In genomic region chr11:3855808-3856491, GRCh38 we compare ENCODE assay signal across 8 cellular contexts. TPM values are rescaled to one million over a fixed set of nuclear protein-coding genes. Genes with fewer than 3 reads are reported as not detected.
A peak's percentile ranks its signal among the peaks of the same experiment; 100 is the strongest.
DNase-seq lines count a peak whose midpoint lies in the region; ATAC-seq and TF ChIP-seq lines count a peak whose summit lies in the region.

No MANE protein-coding gene starts in this region.

- peak overlapping the region; percentile 94 for H3K27ac Mint-ChIP-seq in activated CD4-positive, alpha-beta memory T cell treated with anti-CD3 and anti-CD28 coated beads, Interleukin-2, amount 10 ng/mL, durations not matched to agents 7 days and 5 days

- H3K4me1 ChIP-seq in Karpas-422 (ENCODE audit: low read length), result peaks cover 50% of the 10 kb centered on the region
- peaks cover 51% of the 10 kb centered on the region for H3K4me1 ChIP-seq in mucosa of stomach (ENCODE audit: control insufficient read depth, insufficient read depth, low read length)
- H3K4me1 ChIP-seq in upper lobe of right lung, result peaks cover 57% of the 10 kb centered on the region

- POLR2A ChIA-PET in activated CD4-positive, alpha-beta memory T cell treated with anti-CD3 and anti-CD28 coated beads, Interleukin-2, amount 10 ng/mL, durations not matched to agents 7 days and 5 days (lab: Charles Lee), result interaction anchor here (0.9 to 15.0 kb wide), 28 partner anchors 15 to 238 kb away, joined by 3 to 639 read pairs (median 11); partner anchors contain the start of genes NUP98, PGAP2, RHOG and RRM1

- H3K79me2 ChIP-seq in Karpas-422 (ENCODE audit: low read length), result no peaks in the 10 kb centered on the region

- H3K27me3 ChIP-seq in Karpas-422 (ENCODE audit: low read length) (no peaks in the 10 kb centered on the region), mucosa of stomach (ENCODE audit: control insufficient read depth, insufficient read depth, low read length) (no peaks in the 10 kb centered on the region), upper lobe of right lung (no peaks in the 10 kb centered on the region)

- peak overlapping the region; percentile 89 for H3K4me2 ChIP-seq in Karpas-422 (ENCODE audit: low read depth, low read length, poor library complexity, severe bottlenecking)

- peak; percentile 51 for DNase-seq in ELR (ENCODE audit: low read depth)
- DNase-seq in Karpas-422, result no peak
- DNase-seq in activated CD4-positive, alpha-beta memory T cell treated with anti-CD3 and anti-CD28 coated beads, Interleukin-2, amount 10 ng/mL, durations not matched to agents 7 days and 5 days, result peak; percentile 67
- no peak for DNase-seq in epithelial cell of prostate (ENCODE audit: low read depth, low spot score)
- DNase-seq in upper lobe of right lung, result peak; percentile 87
- no peak for DNase-seq in NCI-H510A treated with DMSO at 0.1 percent for 48 hours (lab: John Stamatoyannopoulos, UW)

- H3K9me3 ChIP-seq in Karpas-422 (ENCODE audit: low read length), result no peaks in the 10 kb centered on the region
- no peaks in the 10 kb centered on the region for H3K9me3 ChIP-seq in mucosa of stomach (ENCODE audit: control insufficient read depth, low read length)
- H3K9me3 ChIP-seq in upper lobe of right lung, result no peaks in the 10 kb centered on the region

- H3K27me3 Mint-ChIP-seq in activated CD4-positive, alpha-beta memory T cell treated with anti-CD3 and anti-CD28 coated beads, Interleukin-2, amount 10 ng/mL, durations not matched to agents 7 days and 5 days, result no peaks in the 10 kb centered on the region

- no peak for TF ChIP-seq CTCF in upper lobe of right lung (IDR thresholded peaks at IDR 0.05)

- no peaks in the 10 kb centered on the region for H4K20me1 ChIP-seq in Karpas-422 (ENCODE audit: insufficient read depth, low read depth, low read length)

- peak overlapping the region; percentile 56 for H3K4me3 ChIP-seq in Karpas-422 (ENCODE audit: low read length)
- peak overlapping the region; percentile 85 for H3K4me3 ChIP-seq in mucosa of stomach (ENCODE audit: low read length)
- peak overlapping the region; percentile 94 for H3K4me3 ChIP-seq in upper lobe of right lung

- H3K4me3 Mint-ChIP-seq in activated CD4-positive, alpha-beta memory T cell treated with anti-CD3 and anti-CD28 coated beads, Interleukin-2, amount 10 ng/mL, durations not matched to agents 7 days and 5 days, result peak overlapping the region; percentile 97

- intact Hi-C loops in upper lobe of right lung (cut with DNase I), result loop anchor here (5.0 kb wide), 1 partner anchor 211 kb away; no protein-coding TSS in a partner anchor

- H2AFZ ChIP-seq in Karpas-422 (ENCODE audit: low read length), result peak overlapping the region; percentile 56; the same call in 1 of the 2 replicates

- H3K27ac ChIP-seq in Karpas-422 (ENCODE audit: low read length) (no peak overlapping the region), epithelial cell of prostate (peak overlapping the region; percentile 84), upper lobe of right lung (peak overlapping the region; percentile 96)

- CTCF ChIA-PET in activated CD4-positive, alpha-beta memory T cell treated with anti-CD3 and anti-CD28 coated beads, Interleukin-2, amount 10 ng/mL, durations not matched to agents 7 days and 5 days (lab: Charles Lee), result interaction anchor here (0.8 to 19.4 kb wide), 35 partner anchors 18 to 243 kb away, joined by 3 to 554 read pairs (median 10); partner anchors contain the start of genes NUP98, PGAP2, RHOG and RRM1

- peaks cover 33% of the 10 kb centered on the region for H3K36me3 Mint-ChIP-seq in activated CD4-positive, alpha-beta memory T cell treated with anti-CD3 and anti-CD28 coated beads, Interleukin-2, amount 10 ng/mL, durations not matched to agents 7 days and 5 days (ENCODE audit: low read depth)

- H3K9me3 Mint-ChIP-seq in activated CD4-positive, alpha-beta memory T cell treated with anti-CD3 and anti-CD28 coated beads, Interleukin-2, amount 10 ng/mL, durations not matched to agents 7 days and 5 days, result no peaks in the 10 kb centered on the region

- peak; percentile 17 for ATAC-seq in GM21723 (IDR thresholded peaks at IDR 0.05; ENCODE audit: unreplicated experiment)
- ATAC-seq in upper lobe of right lung, result peak; percentile 47

- H3K9ac ChIP-seq in Karpas-422 (ENCODE audit: low read length) (peak overlapping the region; percentile 61), mucosa of stomach (ENCODE audit: low read length) (peak overlapping the region; percentile 76)

- H3K36me3 ChIP-seq in Karpas-422 (ENCODE audit: insufficient read depth, low read length) (no peaks in the 10 kb centered on the region), mucosa of stomach (ENCODE audit: control insufficient read depth, insufficient read depth, low read length) (no peaks in the 10 kb centered on the region), upper lobe of right lung (no peaks in the 10 kb centered on the region)

- H3K4me1 Mint-ChIP-seq in activated CD4-positive, alpha-beta memory T cell treated with anti-CD3 and anti-CD28 coated beads, Interleukin-2, amount 10 ng/mL, durations not matched to agents 7 days and 5 days, result peaks cover 63% of the 10 kb centered on the region

- H3K9me2 ChIP-seq in Karpas-422 (replicated peaks; ENCODE audit: insufficient read depth, low read length), result no peaks in the 10 kb centered on the region

RNA-seq across cellular contexts. Expression of gene STIM1, which starts 0.5 kb away (rescaled TPM):
- total RNA-seq in Karpas-422 (2014; rRNA removed; shearing (Covaris generic); ENCODE audit: low replicate concordance), result 9.0 and 17.0 TPM in 2 replicates
- 100 to 1,000 TPM; 111 to 113 TPM for total RNA-seq in activated CD4-positive, alpha-beta memory T cell treated with anti-CD3 and anti-CD28 coated beads, Interleukin-2, amount 10 ng/mL, durations not matched to agents 7 days and 5 days
- 60.7 TPM for total RNA-seq in upper lobe of right lung

RNA-seq across cellular contexts. Expression of gene RHOG, which starts 15.2 kb away (rescaled TPM):
- total RNA-seq in Karpas-422 (2014; rRNA removed; shearing (Covaris generic); ENCODE audit: low replicate concordance), result 54.6 and 68.5 TPM in 2 replicates
- total RNA-seq in activated CD4-positive, alpha-beta memory T cell treated with anti-CD3 and anti-CD28 coated beads, Interleukin-2, amount 10 ng/mL, durations not matched to agents 7 days and 5 days, result 100 to 1,000 TPM; 192 to 201 TPM
- 65.6 TPM for total RNA-seq in upper lobe of right lung

RNA-seq across cellular contexts. Expression of gene PGAP2, which starts 47.6 kb away (rescaled TPM):
- 27.0 and 43.2 TPM in 2 replicates for total RNA-seq in Karpas-422 (2014; rRNA removed; shearing (Covaris generic); ENCODE audit: low replicate concordance)
- total RNA-seq in activated CD4-positive, alpha-beta memory T cell treated with anti-CD3 and anti-CD28 coated beads, Interleukin-2, amount 10 ng/mL, durations not matched to agents 7 days and 5 days, result 10 to 100 TPM; 18.0 to 19.0 TPM
- 25.0 TPM for total RNA-seq in upper lobe of right lung

RNA-seq across cellular contexts. Expression of gene NUP98, which starts 58.6 kb away (rescaled TPM):
- total RNA-seq in Karpas-422 (2014; rRNA removed; shearing (Covaris generic); ENCODE audit: low replicate concordance), result 123 and 124 TPM in 2 replicates
- 10 to 100 TPM; 93.9 to 95.2 TPM for total RNA-seq in activated CD4-positive, alpha-beta memory T cell treated with anti-CD3 and anti-CD28 coated beads, Interleukin-2, amount 10 ng/mL, durations not matched to agents 7 days and 5 days
- 80.5 TPM for total RNA-seq in upper lobe of right lung

Comparison
In these comparisons a context has a peak if more than half of its experiments do, and no peak if none do; other contexts are left out.
1. DNase-seq: peak in ELR (single experiment), activated CD4-positive, alpha-beta memory T cell treated with anti-CD3 and anti-CD28 coated beads, Interleukin-2, amount 10 ng/mL, durations not matched to agents 7 days and 5 days (single experiment) and upper lobe of right lung (single experiment); none in Karpas-422 (single experiment), epithelial cell of prostate (single experiment) and NCI-H510A treated with DMSO at 0.1 percent for 48 hours (single experiment).
2. Peak in every context shown above with its lines, with median percentiles within 50 percentile points of each other: H3K4me3 ChIP-seq.